In the genomic region with DNA sequence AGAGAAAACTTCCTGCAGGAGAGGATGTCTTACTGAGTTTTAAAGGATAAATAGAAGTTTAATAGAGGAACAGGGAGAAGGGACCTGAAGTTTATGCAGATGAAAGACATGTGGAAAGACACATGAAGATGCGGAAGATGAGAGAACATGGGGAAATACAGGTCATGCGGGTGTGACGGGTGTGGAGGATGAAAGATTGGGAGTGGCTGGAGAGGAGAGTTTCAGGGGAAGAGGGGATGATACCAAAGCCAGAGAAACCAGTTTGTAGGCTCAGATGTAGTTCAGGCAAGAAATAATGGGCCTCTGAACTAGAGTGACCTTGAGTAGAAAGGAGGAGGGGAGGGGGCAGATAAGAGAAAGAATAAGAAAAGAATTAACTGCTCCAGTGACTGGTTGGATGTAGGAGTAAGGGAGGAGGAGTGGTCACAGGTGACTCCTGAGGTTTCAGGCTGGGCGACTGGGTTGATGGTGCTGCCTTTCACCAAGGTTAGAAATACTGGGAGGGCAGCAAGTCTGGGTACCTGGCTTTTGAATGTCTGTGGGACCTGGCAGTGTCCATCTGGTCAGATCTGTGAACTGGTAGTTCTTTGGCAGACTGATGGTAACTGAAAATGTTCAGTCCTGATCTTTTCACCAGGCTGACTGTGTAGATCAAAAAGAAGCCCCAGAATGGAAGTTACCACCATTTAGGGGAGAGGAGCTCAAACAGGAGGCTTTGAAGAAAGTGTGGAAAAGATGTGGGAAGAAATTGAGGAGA, we compare ENCODE assay signal across 17 cellular contexts.
DNase-seq lines count a peak whose midpoint lies in the region; ATAC-seq and TF ChIP-seq lines count a peak whose summit lies in the region.
"Had no signal": no experiment of that assay in that cellular context is flagged by ENCODE, and none has a peak within 500 bp of the region (broad histone marks: within the 10 kb centered on the region; RNA-seq: fewer than 3 reads in every experiment).

No MANE protein-coding gene starts in this region.

- peak overlapping the region; percentile 15 for H3K9ac ChIP-seq in Loucy (ENCODE audit: low read depth, low read length, poor library complexity, severe bottlenecking)

- DNase-seq in activated CD4-positive, alpha-beta T cell treated with anti-CD3 and anti-CD28 coated beads, Interleukin-2, amount 10 ng/mL, durations not matched to agents 7 days and 5 days: no peak
- no peak for DNase-seq in activated CD4-positive, alpha-beta T cell treated with anti-CD3 and anti-CD28 coated beads for 4 hours
- no peak for DNase-seq in glutamatergic neuron
- no peak for DNase-seq in effector CD4-positive, alpha-beta T cell
- no peak for DNase-seq in activated CD4-positive, CD25-positive, alpha-beta regulatory T cell (lab: John Stamatoyannopoulos, UW)
- DNase-seq in thyroid gland: no peak
- DNase-seq: aorta, NCI-H1417, RPMI8226, tibial artery, WERI-Rb-1 had no signal

- H3F3A ChIP-seq in Loucy (ENCODE audit: low read depth): peaks cover 5% of the 10 kb centered on the region; the same call in 1 of the 2 replicates

- H3K36me3 ChIP-seq in Loucy (ENCODE audit: insufficient read depth, low read length) (peaks cover 30% of the 10 kb centered on the region; the same call in 1 of the 2 replicates), thyroid gland (no peaks in the 10 kb centered on the region)
- H3K36me3 ChIP-seq: prostate gland, tibial artery had no signal

- no peak overlapping the region for H3K4me3 Mint-ChIP-seq in activated CD4-positive, alpha-beta T cell treated with anti-CD3 and anti-CD28 coated beads, Interleukin-2, amount 10 ng/mL, durations not matched to agents 7 days and 5 days
- H3K4me3 Mint-ChIP-seq in glutamatergic neuron (ENCODE audit: unreplicated experiment): peak overlapping the region; percentile 61
- H3K4me3 Mint-ChIP-seq in stimulated activated memory B cell treated with anti-CD40 and anti-IgM and Interleukin-4, amounts not matched to agents 10 μg/mL and 1 μg/mL and 100 μg/mL, for 72 hours: no peak overlapping the region

- H4K20me1 ChIP-seq in Loucy (ENCODE audit: insufficient read depth, low read length, poor library complexity, severe bottlenecking): peaks cover 19% of the 10 kb centered on the region

- H3K27me3 ChIP-seq in Loucy (ENCODE audit: insufficient read depth, low read length, poor library complexity, severe bottlenecking) (no peaks in the 10 kb centered on the region), thyroid gland (no peaks in the 10 kb centered on the region)
- H3K27me3 ChIP-seq: tibial artery had no signal

- no peaks in the 10 kb centered on the region for H3K9me2 ChIP-seq in Loucy (replicated peaks; ENCODE audit: low read depth, low read length)

- H3K27ac ChIP-seq in thyroid gland: no peak overlapping the region
- H3K27ac ChIP-seq: A549, prostate gland, tibial artery, WERI-Rb-1 had no signal

- no peak for TF ChIP-seq POLR2A in thyroid gland (IDR thresholded peaks at IDR 0.05)

- H3K36me3 Mint-ChIP-seq in activated CD4-positive, alpha-beta T cell treated with anti-CD3 and anti-CD28 coated beads, Interleukin-2, amount 10 ng/mL, durations not matched to agents 7 days and 5 days (ENCODE audit: low read depth): peaks cover 23% of the 10 kb centered on the region
- peaks cover 4% of the 10 kb centered on the region for H3K36me3 Mint-ChIP-seq in glutamatergic neuron (ENCODE audit: unreplicated experiment)
- H3K36me3 Mint-ChIP-seq in stimulated activated memory B cell treated with anti-CD40 and anti-IgM and Interleukin-4, amounts not matched to agents 10 μg/mL and 1 μg/mL and 100 μg/mL, for 72 hours: peaks cover 43% of the 10 kb centered on the region

- intact Hi-C loops in thyroid gland (cut with DNase I): no loop called here

- no peak for TF ChIP-seq CTCF in Loucy (conservative IDR thresholded peaks at IDR 0.05; ENCODE audit: low read length)
- no peak for TF ChIP-seq CTCF in glutamatergic neuron (IDR thresholded peaks at IDR 0.05; ENCODE audit: partially characterized antibody, unreplicated experiment)
- no peak for TF ChIP-seq CTCF in thyroid gland (IDR thresholded peaks at IDR 0.05)

- ATAC-seq in stimulated activated memory B cell treated with anti-CD40 and anti-IgM and Interleukin-4, amounts not matched to agents 10 μg/mL and 1 μg/mL and 100 μg/mL, for 72 hours: no peak
- ATAC-seq: A549 had no signal

- H3K4me3 ChIP-seq in Loucy (ENCODE audit: low read length, poor library complexity, severe bottlenecking) (peak overlapping the region; percentile 61), thyroid gland (replicated peaks in 1 of 3) (no peak overlapping the region)
- H3K4me3 ChIP-seq: A549, lung, prostate gland, smooth muscle cell, tibial artery had no signal

- no peak overlapping the region for H2AFZ ChIP-seq in Loucy (ENCODE audit: low read length)

- H3K4me1 ChIP-seq in Loucy (ENCODE audit: insufficient read depth, low read length, poor library complexity, severe bottlenecking) (peaks cover 58% of the 10 kb centered on the region), thyroid gland (no peaks in the 10 kb centered on the region)
- H3K4me1 ChIP-seq: A549, prostate gland, tibial artery had no signal

- peaks cover 35% of the 10 kb centered on the region for H3K4me1 Mint-ChIP-seq in activated CD4-positive, alpha-beta T cell treated with anti-CD3 and anti-CD28 coated beads, Interleukin-2, amount 10 ng/mL, durations not matched to agents 7 days and 5 days
- peaks cover 52% of the 10 kb centered on the region for H3K4me1 Mint-ChIP-seq in glutamatergic neuron (ENCODE audit: low read depth, unreplicated experiment)
- H3K4me1 Mint-ChIP-seq in stimulated activated memory B cell treated with anti-CD40 and anti-IgM and Interleukin-4, amounts not matched to agents 10 μg/mL and 1 μg/mL and 100 μg/mL, for 72 hours: peaks cover 30% of the 10 kb centered on the region

- H3K9me3 Mint-ChIP-seq in activated CD4-positive, alpha-beta T cell treated with anti-CD3 and anti-CD28 coated beads, Interleukin-2, amount 10 ng/mL, durations not matched to agents 7 days and 5 days: no peaks in the 10 kb centered on the region
- H3K9me3 Mint-ChIP-seq in glutamatergic neuron (ENCODE audit: unreplicated experiment): peaks cover 11% of the 10 kb centered on the region
- no peaks in the 10 kb centered on the region for H3K9me3 Mint-ChIP-seq in stimulated activated memory B cell treated with anti-CD40 and anti-IgM and Interleukin-4, amounts not matched to agents 10 μg/mL and 1 μg/mL and 100 μg/mL, for 72 hours

- H3K4me2 ChIP-seq in Loucy (ENCODE audit: low read depth, low read length, poor library complexity, severe bottlenecking): peak overlapping the region; percentile 86
- H3K4me2 ChIP-seq: A549, smooth muscle cell had no signal

- H3K27ac Mint-ChIP-seq in activated CD4-positive, alpha-beta T cell treated with anti-CD3 and anti-CD28 coated beads, Interleukin-2, amount 10 ng/mL, durations not matched to agents 7 days and 5 days: peak overlapping the region; percentile 79
- H3K27ac Mint-ChIP-seq in glutamatergic neuron (ENCODE audit: unreplicated experiment): peak overlapping the region; percentile 2
- peak overlapping the region; percentile 40 for H3K27ac Mint-ChIP-seq in stimulated activated memory B cell treated with anti-CD40 and anti-IgM and Interleukin-4, amounts not matched to agents 10 μg/mL and 1 μg/mL and 100 μg/mL, for 72 hours

- POLR2A ChIA-PET in activated CD4-positive, alpha-beta T cell treated with anti-CD3 and anti-CD28 coated beads, Interleukin-2, amount 10 ng/mL, durations not matched to agents 7 days and 5 days (lab: Charles Lee): no interaction called here

- H3K79me2 ChIP-seq in Loucy (ENCODE audit: insufficient read depth, low read length): peaks cover 87% of the 10 kb centered on the region

- no peaks in the 10 kb centered on the region for H3K27me3 Mint-ChIP-seq in activated CD4-positive, alpha-beta T cell treated with anti-CD3 and anti-CD28 coated beads, Interleukin-2, amount 10 ng/mL, durations not matched to agents 7 days and 5 days
- peaks cover 11% of the 10 kb centered on the region for H3K27me3 Mint-ChIP-seq in glutamatergic neuron (ENCODE audit: unreplicated experiment)
- no peaks in the 10 kb centered on the region for H3K27me3 Mint-ChIP-seq in stimulated activated memory B cell treated with anti-CD40 and anti-IgM and Interleukin-4, amounts not matched to agents 10 μg/mL and 1 μg/mL and 100 μg/mL, for 72 hours

- CTCF ChIA-PET in activated CD4-positive, alpha-beta T cell treated with anti-CD3 and anti-CD28 coated beads, Interleukin-2, amount 10 ng/mL, durations not matched to agents 7 days and 5 days (lab: Charles Lee): no interaction called here

- H3K9me3 ChIP-seq in Loucy (ENCODE audit: insufficient read depth, low read depth, low read length) (no peaks in the 10 kb centered on the region), thyroid gland (no peaks in the 10 kb centered on the region)
- H3K9me3 ChIP-seq: A549, prostate gland, tibial artery had no signal

- 94% methylated on average over 4 of the region's 4 CpGs for WGBS in thyroid gland, 2 donors

Comparison
In these comparisons a context has a peak if more than half of its experiments do, and no peak if none do; other contexts are left out.
1. H3K27ac Mint-ChIP-seq: peak in every context shown above with its lines; median percentile 79 in activated CD4-positive, alpha-beta T cell treated with anti-CD3 and anti-CD28 coated beads, Interleukin-2, amount 10 ng/mL, durations not matched to agents 7 days and 5 days; 40 in stimulated activated memory B cell treated with anti-CD40 and anti-IgM and Interleukin-4, amounts not matched to agents 10 μg/mL and 1 μg/mL and 100 μg/mL, for 72 hours; 2 in glutamatergic neuron.